Comparison of ENCODE assay signal across 9 cellular contexts in the genomic region with DNA sequence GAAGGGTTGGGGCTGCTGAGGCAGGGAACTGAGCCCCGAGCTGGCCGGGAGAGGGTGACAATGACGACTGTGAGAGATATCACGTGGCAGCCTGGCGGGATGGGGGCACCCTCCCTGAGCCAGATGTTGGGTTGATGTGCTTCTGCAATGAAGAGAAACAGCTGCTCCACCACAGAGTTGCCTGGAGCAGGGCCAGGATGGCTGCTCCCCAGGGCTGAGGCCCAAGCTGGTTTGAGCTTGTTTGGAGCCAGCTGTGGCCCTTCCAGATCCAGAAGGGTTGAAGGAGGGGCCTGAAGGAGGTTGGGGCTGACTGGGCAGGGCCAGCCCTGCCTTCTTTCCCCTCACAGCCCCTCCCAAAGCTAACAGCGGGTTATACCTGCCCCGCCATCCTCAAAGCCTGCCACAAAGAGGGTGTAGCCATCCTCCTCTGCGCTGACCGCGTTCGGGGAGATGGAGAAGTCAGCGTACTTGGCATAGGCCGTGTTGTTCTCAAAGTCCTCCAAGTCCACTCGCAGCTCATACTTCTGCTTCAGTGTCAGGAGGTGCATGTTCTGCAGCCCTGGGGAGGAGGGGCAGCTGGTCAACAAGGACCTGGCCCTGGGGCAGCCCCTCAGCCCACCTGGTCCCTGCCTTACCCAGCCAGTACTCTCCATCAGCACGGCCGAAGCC. TPM values are rescaled to one million over a fixed set of nuclear protein-coding genes. Genes with fewer than 3 reads are reported as not detected.
DNase-seq lines count a peak whose midpoint lies in the region; ATAC-seq lines count a peak whose summit lies in the region.
"Had no signal": no experiment of that assay in that cellular context is flagged by ENCODE, and none has a peak within 500 bp of the region (broad histone marks: within the 10 kb centered on the region; RNA-seq: fewer than 3 reads in every experiment).

No MANE protein-coding gene starts in this region.

- no peak for ATAC-seq in effector memory CD8-positive, alpha-beta T cell (replicated peaks)
- ATAC-seq in activated T-cell treated with anti-CD3 and anti-CD28 coated beads, Interleukin-2, amount 50 U/mL, for 4 hours, result no peak
- ATAC-seq in activated CD4-positive, CD25-positive, alpha-beta regulatory T cell treated with anti-CD3 and anti-CD28 coated beads, Interleukin-2, amount 50 U/mL, for 24 hours, result no peak

- no peak overlapping the region for H3K4me3 ChIP-seq in mucosa of stomach (ENCODE audit: low read length)

- no peaks in the 10 kb centered on the region for H3K9me3 ChIP-seq in mucosa of stomach (ENCODE audit: control insufficient read depth, low read length)

- H3K27me3 ChIP-seq in mucosa of stomach (ENCODE audit: control insufficient read depth, insufficient read depth, low read length), result no peaks in the 10 kb centered on the region

- H3K36me3 ChIP-seq in mucosa of stomach (ENCODE audit: control insufficient read depth, insufficient read depth, low read length), result peaks cover 21% of the 10 kb centered on the region

- no peaks in the 10 kb centered on the region for H3K27me3 Mint-ChIP-seq in effector memory CD8-positive, alpha-beta T cell
- no peaks in the 10 kb centered on the region for H3K27me3 Mint-ChIP-seq in activated T-cell treated with anti-CD3 and anti-CD28 coated beads, Interleukin-2, amount 50 U/mL, for 4 hours (ENCODE audit: low read depth)

- H3K36me3 Mint-ChIP-seq in effector memory CD8-positive, alpha-beta T cell (ENCODE audit: insufficient read depth), result peaks cover 13% of the 10 kb centered on the region
- peaks cover 21% of the 10 kb centered on the region for H3K36me3 Mint-ChIP-seq in activated T-cell treated with anti-CD3 and anti-CD28 coated beads, Interleukin-2, amount 50 U/mL, for 4 hours (ENCODE audit: insufficient read depth)

- DNase-seq in AG08395 (ENCODE audit: low spot score) (peak; percentile 77), MV-4-11 (lab: John Stamatoyannopoulos, UW) (peak; percentile 92), NCI-H2227 treated with DMSO at 0.1 percent for 48 hours (lab: John Stamatoyannopoulos, UW) (no peak), T-helper 9 cell (no peak)
- DNase-seq in effector memory CD8-positive, alpha-beta T cell, result no peak
- no peak for DNase-seq in activated T-cell treated with anti-CD3 and anti-CD28 coated beads, Interleukin-2, amount 50 U/mL, for 4 hours

- peak overlapping the region; percentile 29 to 78 for H3K27ac Mint-ChIP-seq in effector memory CD8-positive, alpha-beta T cell

- H3K4me3 Mint-ChIP-seq in effector memory CD8-positive, alpha-beta T cell, result no peak overlapping the region
- H3K4me3 Mint-ChIP-seq in activated T-cell treated with anti-CD3 and anti-CD28 coated beads, Interleukin-2, amount 50 U/mL, for 4 hours, result no peak overlapping the region

- no peaks in the 10 kb centered on the region for H3K9me3 Mint-ChIP-seq in effector memory CD8-positive, alpha-beta T cell
- H3K9me3 Mint-ChIP-seq in activated T-cell treated with anti-CD3 and anti-CD28 coated beads, Interleukin-2, amount 50 U/mL, for 4 hours, result no peaks in the 10 kb centered on the region

- H3K4me1 Mint-ChIP-seq in effector memory CD8-positive, alpha-beta T cell (ENCODE audit: low read depth in 2 of 2), result peaks cover 12 to 18% of the 10 kb centered on the region in 2 donors
- peaks cover 1% of the 10 kb centered on the region for H3K4me1 Mint-ChIP-seq in activated T-cell treated with anti-CD3 and anti-CD28 coated beads, Interleukin-2, amount 50 U/mL, for 4 hours (ENCODE audit: low read depth)

- H3K4me1 ChIP-seq in mucosa of stomach (ENCODE audit: control insufficient read depth, insufficient read depth, low read length), result peaks cover 53% of the 10 kb centered on the region

- peak overlapping the region; percentile 41 for H3K9ac ChIP-seq in mucosa of stomach (ENCODE audit: low read length)

RNA-seq across cellular contexts. Expression of a gene that starts 2.1 kb away (rescaled TPM):
- total RNA-seq in activated T-cell treated with anti-CD3 and anti-CD28 coated beads, Interleukin-2, amount 50 U/mL, for 4 hours, result under 1 TPM; 0.13 to 0.48 (median 0.30) TPM
- total RNA-seq: activated CD8-positive, alpha-beta memory T cell treated with anti-CD3 and anti-CD28 coated beads for 36 hours had no signal

RNA-seq across cellular contexts. Expression of a gene that starts 6.6 kb away (rescaled TPM):
- total RNA-seq in activated T-cell treated with anti-CD3 and anti-CD28 coated beads, Interleukin-2, amount 50 U/mL, for 4 hours, result 10 to 100 TPM; 10.9 to 12.7 (median 12.1) TPM

RNA-seq across cellular contexts. Expression of a gene that starts 22.3 kb away (rescaled TPM):
- 1 to 10 TPM; 5.4 to 7.6 (median 6.6) TPM for total RNA-seq in activated T-cell treated with anti-CD3 and anti-CD28 coated beads, Interleukin-2, amount 50 U/mL, for 4 hours

RNA-seq across cellular contexts. Expression of a gene that starts 26.2 kb away (rescaled TPM):
- under 1 TPM in 2 of 3 donors, not detected in 1; 0.18 to 0.30 TPM for total RNA-seq in activated T-cell treated with anti-CD3 and anti-CD28 coated beads, Interleukin-2, amount 50 U/mL, for 4 hours

Comparison
In these comparisons a context has a peak if more than half of its experiments do, and no peak if none do; other contexts are left out.
1. DNase-seq: peak in AG08395 (single experiment) and MV-4-11 (single experiment); none in effector memory CD8-positive, alpha-beta T cell (0 of 3), NCI-H2227 treated with DMSO at 0.1 percent for 48 hours (single experiment), T-helper 9 cell (single experiment) and activated T-cell treated with anti-CD3 and anti-CD28 coated beads, Interleukin-2, amount 50 U/mL, for 4 hours (single experiment).